ENCODE assay signal across 27 cellular contexts in the genomic region with DNA sequence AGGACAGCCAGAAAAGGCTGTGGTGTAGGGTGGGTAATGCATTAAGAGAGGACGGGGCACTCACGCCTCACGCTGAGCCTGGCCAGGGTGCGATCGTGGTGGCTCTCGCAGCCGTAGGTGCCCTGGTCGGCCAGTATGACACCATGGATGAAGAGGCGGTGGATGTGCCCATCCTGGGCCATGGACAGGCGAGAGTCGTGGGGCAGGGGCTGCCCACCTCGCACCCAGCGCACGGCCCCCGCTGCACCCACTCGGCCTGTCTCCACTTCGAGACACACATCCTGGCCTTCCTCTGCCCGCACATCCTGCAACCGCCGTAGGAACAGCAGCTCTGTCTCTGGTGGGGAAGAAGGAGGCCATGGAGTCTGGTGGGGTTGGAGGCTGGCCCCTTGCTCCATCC. TPM values are rescaled to one million over a fixed set of nuclear protein-coding genes. Genes with fewer than 3 reads are reported as not detected.
DNase-seq lines count a peak whose midpoint lies in the region; ATAC-seq, FAIRE-seq and TF ChIP-seq lines count a peak whose summit lies in the region.
"Had no signal": no experiment of that assay in that cellular context is flagged by ENCODE, and none has a peak within 500 bp of the region (broad histone marks: within the 10 kb centered on the region; RNA-seq: fewer than 3 reads in every experiment).

No MANE protein-coding gene starts in this region.

- WGBS in right cardiac atrium: 94% methylated on average over 20 of the region's 20 CpGs
- 93 to 96% methylated on average over 20 of the region's 20 CpGs for WGBS in heart right ventricle, 2 donors
- WGBS in suprapubic skin: 92% methylated on average over 15 of the region's 20 CpGs

- peaks cover 42% of the 10 kb centered on the region for H3K27me3 Mint-ChIP-seq in activated T-cell treated with anti-CD3 and anti-CD28 coated beads, Interleukin-2, amount 50 U/mL, for 4 hours (ENCODE audit: low read depth)

- no peaks in the 10 kb centered on the region for H3K9me3 Mint-ChIP-seq in activated T-cell treated with anti-CD3 and anti-CD28 coated beads, Interleukin-2, amount 50 U/mL, for 4 hours
- H3K9me3 Mint-ChIP-seq: CD4-positive, alpha-beta T cell; CD8-positive, alpha-beta memory T cell; H9 had no signal

- H3K9me3 ChIP-seq in right atrium auricular region (no peaks in the 10 kb centered on the region), right cardiac atrium (ENCODE audit: control insufficient read depth, low read length) (no peaks in the 10 kb centered on the region), heart right ventricle (no peaks in the 10 kb centered on the region), kidney (ENCODE audit: control insufficient read depth in 1 of 2, low read length in 2 of 2) (no peaks in the 10 kb centered on the region), suprapubic skin (no peaks in the 10 kb centered on the region)
- H3K9me3 ChIP-seq: A549, BE2C had no signal

- H3K4me3 ChIP-seq in right atrium auricular region (no peak overlapping the region), right cardiac atrium (ENCODE audit: low read length) (no peak overlapping the region), heart right ventricle (no peak overlapping the region), kidney (ENCODE audit: low read length in 2 of 2) (no peak overlapping the region), suprapubic skin (no peak overlapping the region)
- H3K4me3 ChIP-seq: A549; BLaER1 treated with 17β-estradiol and CSF1 and Interleukin-3, amounts not matched to agents 10 nM and 100 nM; GM12878; GM23248 had no signal

- peaks cover 8% of the 10 kb centered on the region for H3K4me1 Mint-ChIP-seq in activated T-cell treated with anti-CD3 and anti-CD28 coated beads, Interleukin-2, amount 50 U/mL, for 4 hours (ENCODE audit: low read depth)

- H3K9ac ChIP-seq in kidney (ENCODE audit: low read length in 2 of 2): no peak overlapping the region
- H3K9ac ChIP-seq: BLaER1 treated with 17β-estradiol and CSF1 and Interleukin-3, amounts not matched to agents 10 nM and 100 nM; GM23248 had no signal

- no peak overlapping the region for H3K4me3 Mint-ChIP-seq in activated T-cell treated with anti-CD3 and anti-CD28 coated beads, Interleukin-2, amount 50 U/mL, for 4 hours
- H3K4me3 Mint-ChIP-seq: CD14-positive monocyte, H9 had no signal

- no peak for TF ChIP-seq POLR2A in suprapubic skin (IDR thresholded peaks at IDR 0.05)

- intact Hi-C loops in Right ventricle myocardium inferior (cut with DNase I) (no loop called here), right cardiac atrium (cut with DNase I) (no loop called here), heart right ventricle (cut with DNase I) (no loop called here), kidney (cut with DNase I) (no loop called here)

- H3K36me3 ChIP-seq in right atrium auricular region (peaks cover 15% of the 10 kb centered on the region), heart right ventricle (peaks cover 0 to 33% (median 3%) of the 10 kb centered on the region in 9 donors), kidney (ENCODE audit: control insufficient read depth in 1 of 2, insufficient read depth in 2 of 2, low read length in 2 of 2) (no peaks in the 10 kb centered on the region), suprapubic skin (peaks cover 9% of the 10 kb centered on the region)
- H3K36me3 ChIP-seq: BLaER1 treated with 17β-estradiol and CSF1 and Interleukin-3, amounts not matched to agents 10 nM and 100 nM had no signal

- no peak for TF ChIP-seq CTCF in right atrium auricular region (IDR thresholded peaks at IDR 0.05)
- TF ChIP-seq CTCF in heart right ventricle (IDR thresholded peaks at IDR 0.05): no peak
- TF ChIP-seq CTCF in kidney (IDR thresholded peaks at IDR 0.05; ENCODE audit: borderline replicate concordance, extremely low read depth, insufficient read depth): no peak
- TF ChIP-seq CTCF in suprapubic skin (IDR thresholded peaks at IDR 0.05): no peak

- H3K4me1 ChIP-seq in right atrium auricular region: peaks cover 0 to 28% of the 10 kb centered on the region in 2 donors
- peaks cover 5% of the 10 kb centered on the region for H3K4me1 ChIP-seq in right cardiac atrium (ENCODE audit: control insufficient read depth, insufficient read depth, low read length)
- H3K4me1 ChIP-seq in heart right ventricle: peaks cover 12 to 34% (median 21%) of the 10 kb centered on the region in 9 donors
- peaks cover 0 to 12% of the 10 kb centered on the region in 2 donors for H3K4me1 ChIP-seq in kidney (ENCODE audit: control insufficient read depth in 1 of 2, insufficient read depth in 1 of 2, low read depth in 1 of 2, low read length in 2 of 2)
- peaks cover 22% of the 10 kb centered on the region for H3K4me1 ChIP-seq in suprapubic skin

- peak; percentile 43 for DNase-seq in Right ventricle myocardium inferior (ENCODE audit: missing footprints)
- no peak for DNase-seq in right atrium auricular region (ENCODE audit: low spot score)
- DNase-seq in right cardiac atrium: peak in 2 of 3 donors; percentile 33 to 37
- DNase-seq in heart right ventricle: no peak
- peak; percentile 76 for DNase-seq in kidney
- no peak for DNase-seq in suprapubic skin (ENCODE audit: low spot score in 2 of 2)
- no peak for DNase-seq in activated T-cell treated with anti-CD3 and anti-CD28 coated beads, Interleukin-2, amount 50 U/mL, for 4 hours
- DNase-seq: 8988T; ACHN; AML-193; BE2C; CD4-positive, alpha-beta T cell; CD8-positive, alpha-beta memory T cell; DMS 273 treated with DMSO at 0.1 percent for 48 hours; DMS79; EL; GDM1; GM23248; H9 had no signal

- no peaks in the 10 kb centered on the region for H3K36me3 Mint-ChIP-seq in activated T-cell treated with anti-CD3 and anti-CD28 coated beads, Interleukin-2, amount 50 U/mL, for 4 hours (ENCODE audit: insufficient read depth)
- H3K36me3 Mint-ChIP-seq: CD8-positive, alpha-beta memory T cell had no signal

- H3K27me3 ChIP-seq in right atrium auricular region: no peaks in the 10 kb centered on the region
- no peaks in the 10 kb centered on the region for H3K27me3 ChIP-seq in right cardiac atrium (ENCODE audit: control insufficient read depth, insufficient read depth)
- H3K27me3 ChIP-seq in heart right ventricle: peaks cover 0 to 33% (median 25%) of the 10 kb centered on the region in 7 donors
- peaks cover 25% of the 10 kb centered on the region for H3K27me3 ChIP-seq in suprapubic skin
- H3K27me3 ChIP-seq: BE2C had no signal

- ATAC-seq in Right ventricle myocardium inferior (no peak), right cardiac atrium (no peak), heart right ventricle (no peak)
- no peak for ATAC-seq in activated T-cell treated with anti-CD3 and anti-CD28 coated beads, Interleukin-2, amount 50 U/mL, for 4 hours
- ATAC-seq: A549, GM12878, HCT116 had no signal

- H3K27ac ChIP-seq in right atrium auricular region (no peak overlapping the region), right cardiac atrium (ENCODE audit: low read length) (no peak overlapping the region), heart right ventricle (no peak overlapping the region), kidney (ENCODE audit: low read depth in 2 of 2, low read length in 2 of 2) (no peak overlapping the region), suprapubic skin (no peak overlapping the region)
- H3K27ac ChIP-seq: A549; BLaER1 treated with 17β-estradiol and CSF1 and Interleukin-3, amounts not matched to agents 10 nM and 100 nM; GM23248 had no signal

- no peak for TF ChIP-seq EP300 in suprapubic skin (IDR thresholded peaks at IDR 0.05)

- no peak for FAIRE-seq in kidney (lab: Jason Lieb, UNC)
- FAIRE-seq: A549, D721Med, GM12878, GM19239 had no signal

RNA-seq across cellular contexts. Expression of gene TMEM198, which starts 12.1 kb away (rescaled TPM):
- total RNA-seq in Right ventricle myocardium inferior (2.7 TPM), right atrium auricular region (1 to 10 TPM; 1.8 to 4.3 TPM), right cardiac atrium (1 to 10 TPM; 1.8 to 3.4 (median 3.1) TPM), heart right ventricle (1 to 10 TPM in 8 of 10 donors, under 1 TPM in 2; 0.59 to 3.5 (median 1.6) TPM), kidney (4.5 TPM), suprapubic skin (1 to 10 TPM in 3 of 4 donors, under 1 TPM in 1; 0.56 to 1.9 (median 1.4) TPM)
- polyA plus RNA-seq in right cardiac atrium (3.4 TPM), heart right ventricle (10 to 100 TPM in 1 of 2 donors, 1 to 10 TPM in 1; 3.0 to 10.7 TPM), kidney (ENCODE audit: insufficient read depth, low read depth, low replicate concordance) (4.2 TPM)
- total RNA-seq in activated T-cell treated with anti-CD3 and anti-CD28 coated beads, Interleukin-2, amount 50 U/mL, for 4 hours: 1 to 10 TPM; 3.6 to 4.8 (median 4.3) TPM
- polyA plus RNA-seq: CD14-positive monocyte; CD8-positive, alpha-beta memory T cell had no signal

RNA-seq across cellular contexts. Expression of gene CHPF, which starts 12.3 kb away (rescaled TPM):
- total RNA-seq in Right ventricle myocardium inferior (92.2 TPM), right atrium auricular region (100 to 1,000 TPM; 206 to 228 TPM), right cardiac atrium (100 to 1,000 TPM in 2 of 4 donors, 10 to 100 TPM in 2; 92.6 to 145 (median 101) TPM), heart right ventricle (100 to 1,000 TPM in 4 of 10 donors, 10 to 100 TPM in 6; 66.5 to 166 (median 95.9) TPM), kidney (59.5 TPM), suprapubic skin (10 to 100 TPM; 28.8 to 62.1 (median 49.3) TPM)
- polyA plus RNA-seq in right cardiac atrium (115 TPM), heart right ventricle (100 to 1,000 TPM in 1 of 2 donors, 10 to 100 TPM in 1; 76.9 to 221 TPM), kidney (ENCODE audit: insufficient read depth, low read depth, low replicate concordance) (57.3 TPM)
- total RNA-seq in activated T-cell treated with anti-CD3 and anti-CD28 coated beads, Interleukin-2, amount 50 U/mL, for 4 hours: 10 to 100 TPM; 38.3 to 42.0 (median 40.3) TPM

RNA-seq across cellular contexts. Expression of gene OBSL1, which starts 15.4 kb away (rescaled TPM):
- total RNA-seq in Right ventricle myocardium inferior (158 TPM), right atrium auricular region (100 to 1,000 TPM; 150 to 157 TPM), right cardiac atrium (100 to 1,000 TPM; 263 to 321 (median 294) TPM), heart right ventricle (100 to 1,000 TPM; 161 to 277 (median 171) TPM), kidney (123 TPM), suprapubic skin (10 to 100 TPM; 33.2 to 75.7 (median 43.7) TPM)
- polyA plus RNA-seq in right cardiac atrium (179 TPM), heart right ventricle (100 to 1,000 TPM; 108 to 310 TPM), kidney (ENCODE audit: insufficient read depth, low read depth, low replicate concordance) (89.5 TPM)
- total RNA-seq in activated T-cell treated with anti-CD3 and anti-CD28 coated beads, Interleukin-2, amount 50 U/mL, for 4 hours: 1 to 10 TPM in 1 of 3 donors, under 1 TPM in 2; 0.37 to 1.1 (median 0.60) TPM
- polyA plus RNA-seq: CD14-positive monocyte; CD8-positive, alpha-beta memory T cell had no signal

RNA-seq across cellular contexts. Expression of gene INHA, which starts 16.2 kb away (rescaled TPM):
- 1.9 TPM for total RNA-seq in Right ventricle myocardium inferior
- 10 to 100 TPM in 1 of 2 donors, 1 to 10 TPM in 1; 1.0 to 28.3 TPM for total RNA-seq in right atrium auricular region
- 10 to 100 TPM; 16.7 to 47.6 (median 28.1) TPM for total RNA-seq in right cardiac atrium
- 28.7 TPM for polyA plus RNA-seq in right cardiac atrium
- 1 to 10 TPM; 1.1 to 4.2 (median 2.5) TPM for total RNA-seq in heart right ventricle
- 10 to 100 TPM in 1 of 2 donors, 1 to 10 TPM in 1; 4.0 to 22.1 TPM for polyA plus RNA-seq in heart right ventricle
- total RNA-seq in kidney: 1.2 TPM
- polyA plus RNA-seq in kidney (ENCODE audit: insufficient read depth, low read depth, low replicate concordance): 2.5 TPM
- total RNA-seq in suprapubic skin: 1 to 10 TPM in 2 of 4 donors, under 1 TPM in 1, not detected in 1; 0.34 to 3.5 (median 1.5) TPM
- not detected for total RNA-seq in activated T-cell treated with anti-CD3 and anti-CD28 coated beads, Interleukin-2, amount 50 U/mL, for 4 hours
- total RNA-seq: CD4-positive, alpha-beta T cell; CD8-positive, alpha-beta memory T cell; GM12878 had no signal
- polyA plus RNA-seq: CD14-positive monocyte; CD8-positive, alpha-beta memory T cell; GM12878 had no signal

RNA-seq across cellular contexts. Expression of gene ASIC4, which starts 41.7 kb away (rescaled TPM):
- total RNA-seq in Right ventricle myocardium inferior (not detected), right atrium auricular region (not detected), right cardiac atrium (1 to 10 TPM in 3 of 4 donors, under 1 TPM in 1; 0.28 to 1.8 (median 1.6) TPM), heart right ventricle (under 1 TPM in 5 of 10 donors, not detected in 5; 0.15 to 0.43 (median 0.20) TPM), kidney (not detected), suprapubic skin (not detected)
- polyA plus RNA-seq in right cardiac atrium (0.57 TPM), heart right ventricle (not detected), kidney (ENCODE audit: insufficient read depth, low read depth, low replicate concordance) (not detected)
- under 1 TPM in 1 of 3 donors, not detected in 2; 0.08 TPM for total RNA-seq in activated T-cell treated with anti-CD3 and anti-CD28 coated beads, Interleukin-2, amount 50 U/mL, for 4 hours
- total RNA-seq: CD8-positive, alpha-beta memory T cell; GM12878; H4 had no signal
- polyA plus RNA-seq: CD14-positive monocyte; CD8-positive, alpha-beta memory T cell; GM23248 had no signal

Comparison
In these comparisons a context has a peak if more than half of its experiments do, and no peak if none do; other contexts are left out.
1. DNase-seq: peak in Right ventricle myocardium inferior (single experiment), right cardiac atrium (2 of 3) and kidney (single experiment); none in right atrium auricular region (single experiment), heart right ventricle (0 of 2), suprapubic skin (0 of 2) and activated T-cell treated with anti-CD3 and anti-CD28 coated beads, Interleukin-2, amount 50 U/mL, for 4 hours (single experiment).
2. RNA of gene OBSL1, which starts 15.4 kb away (total RNA-seq): 263 to 321 TPM in right cardiac atrium, 161 to 277 TPM in heart right ventricle, 158 TPM in Right ventricle myocardium inferior (single experiment), 150 to 157 TPM in right atrium auricular region, 123 TPM in kidney (single experiment) and 33.2 to 75.7 TPM in suprapubic skin; 0.37 to 1.1 TPM in activated T-cell treated with anti-CD3 and anti-CD28 coated beads, Interleukin-2, amount 50 U/mL, for 4 hours; every median in the first group is over 10 times any median in the second.